In the genomic region with DNA sequence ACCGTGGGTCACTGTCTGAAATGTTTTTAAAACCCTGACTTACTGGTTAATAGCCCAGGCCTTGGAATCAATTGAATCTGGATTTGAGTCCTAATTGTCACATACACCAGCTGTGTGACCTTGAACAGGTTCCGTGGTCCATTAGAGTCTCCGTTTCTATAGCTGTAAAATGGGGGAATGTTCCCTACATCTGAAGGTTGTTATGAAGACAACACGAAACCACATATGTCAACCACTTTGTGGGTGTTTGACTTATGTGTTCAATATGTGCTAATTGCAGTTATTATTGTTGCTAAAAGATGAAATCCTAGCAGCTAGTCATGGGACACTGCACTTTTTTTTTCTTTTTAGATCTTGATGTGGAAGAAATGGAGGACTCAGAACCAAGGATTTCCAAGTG, we compare ENCODE assay signal across 10 cellular contexts. TPM values are rescaled to one million over a fixed set of nuclear protein-coding genes. Genes with fewer than 3 reads are reported as not detected.
DNase-seq lines count a peak whose midpoint lies in the region; ATAC-seq, FAIRE-seq and TF ChIP-seq lines count a peak whose summit lies in the region.
"Had no signal": no experiment of that assay in that cellular context is flagged by ENCODE, and none has a peak within 500 bp of the region (broad histone marks: within the 10 kb centered on the region; RNA-seq: fewer than 3 reads in every experiment).

No MANE protein-coding gene starts in this region.

- H3K9me3 ChIP-seq in ascending aorta (no peaks in the 10 kb centered on the region), thoracic aorta (no peaks in the 10 kb centered on the region)

- H3K36me3 Mint-ChIP-seq in activated CD4-positive, alpha-beta T cell treated with anti-CD3 and anti-CD28 coated beads, Interleukin-2, amount 10 ng/mL, durations not matched to agents 7 days and 5 days (ENCODE audit: low read depth): peaks cover 37% of the 10 kb centered on the region
- peaks cover 22% of the 10 kb centered on the region for H3K36me3 Mint-ChIP-seq in memory B cell

- intact Hi-C loops in ascending aorta (cut with DNase I): loop anchor here (2.0 to 5.0 kb wide), 2 partner anchors 35 to 49 kb away; a partner anchor contains a TSS

- H3K27me3 Mint-ChIP-seq in activated CD4-positive, alpha-beta T cell treated with anti-CD3 and anti-CD28 coated beads, Interleukin-2, amount 10 ng/mL, durations not matched to agents 7 days and 5 days: no peaks in the 10 kb centered on the region
- H3K27me3 Mint-ChIP-seq in memory B cell: no peaks in the 10 kb centered on the region

- H3K4me3 ChIP-seq in ascending aorta (peak overlapping the region; percentile 85 to 88), thoracic aorta (peak overlapping the region; percentile 88)

- FAIRE-seq in RCC 7860 (lab: Jason Lieb, UNC): no peak

- no peak for TF ChIP-seq CTCF in ascending aorta (IDR thresholded peaks at IDR 0.05)
- no peak for TF ChIP-seq CTCF in thoracic aorta (IDR thresholded peaks at IDR 0.05)

- POLR2A ChIA-PET in activated CD4-positive, alpha-beta T cell treated with anti-CD3 and anti-CD28 coated beads, Interleukin-2, amount 10 ng/mL, durations not matched to agents 7 days and 5 days (lab: Charles Lee): interaction anchor here (1.7 kb wide), 1 partner anchor 9 kb away, joined by 6 read pairs; no protein-coding TSS in a partner anchor

- H3K4me1 ChIP-seq in ascending aorta (peaks cover 2 to 55% of the 10 kb centered on the region in 2 donors), thoracic aorta (ENCODE audit: control insufficient read depth in 1 of 2, low read depth in 2 of 2) (peaks cover 50 to 77% of the 10 kb centered on the region in 2 donors)

- no peak overlapping the region for H3K27ac Mint-ChIP-seq in activated CD4-positive, alpha-beta T cell treated with anti-CD3 and anti-CD28 coated beads, Interleukin-2, amount 10 ng/mL, durations not matched to agents 7 days and 5 days
- H3K27ac Mint-ChIP-seq in memory B cell: peak overlapping the region; percentile 80

- ATAC-seq in memory B cell (ENCODE audit: low read depth) (no peak), thoracic aorta (ENCODE audit: insufficient number of reproducible peaks, low FRiP score, low read depth) (no peak), GM19455 (IDR thresholded peaks at IDR 0.05; ENCODE audit: unreplicated experiment) (no peak)

- H3K36me3 ChIP-seq in ascending aorta: peaks cover 5 to 33% of the 10 kb centered on the region in 2 donors
- H3K36me3 ChIP-seq in thoracic aorta: peaks cover 22% of the 10 kb centered on the region

- CTCF ChIA-PET in activated CD4-positive, alpha-beta T cell treated with anti-CD3 and anti-CD28 coated beads, Interleukin-2, amount 10 ng/mL, durations not matched to agents 7 days and 5 days (lab: Charles Lee): interaction anchor here (1.0 to 1.3 kb wide), 5 partner anchors 15 to 92 kb away, joined by 3 to 6 read pairs (median 4); a partner anchor contains a TSS

- peaks cover 34% of the 10 kb centered on the region for H3K4me1 Mint-ChIP-seq in activated CD4-positive, alpha-beta T cell treated with anti-CD3 and anti-CD28 coated beads, Interleukin-2, amount 10 ng/mL, durations not matched to agents 7 days and 5 days
- peaks cover 36% of the 10 kb centered on the region for H3K4me1 Mint-ChIP-seq in memory B cell

- no peaks in the 10 kb centered on the region for H3K9me3 Mint-ChIP-seq in activated CD4-positive, alpha-beta T cell treated with anti-CD3 and anti-CD28 coated beads, Interleukin-2, amount 10 ng/mL, durations not matched to agents 7 days and 5 days
- no peaks in the 10 kb centered on the region for H3K9me3 Mint-ChIP-seq in memory B cell

- H3K27me3 ChIP-seq in ascending aorta (no peaks in the 10 kb centered on the region), thoracic aorta (replicated peaks; ENCODE audit: insufficient read depth) (no peaks in the 10 kb centered on the region)

- peak overlapping the region; percentile 45 for H3K4me3 Mint-ChIP-seq in activated CD4-positive, alpha-beta T cell treated with anti-CD3 and anti-CD28 coated beads, Interleukin-2, amount 10 ng/mL, durations not matched to agents 7 days and 5 days
- peak overlapping the region; percentile 60 for H3K4me3 Mint-ChIP-seq in memory B cell

- DNase-seq in activated CD4-positive, alpha-beta T cell treated with anti-CD3 and anti-CD28 coated beads, Interleukin-2, amount 10 ng/mL, durations not matched to agents 7 days and 5 days: no peak
- no peak for DNase-seq in activated CD4-positive, alpha-beta T cell treated with anti-CD3 and anti-CD28 coated beads, Interleukin-2, amount 50 U/mL, for 48 hours
- DNase-seq in ascending aorta (ENCODE audit: low spot score in 2 of 2): no peak
- DNase-seq in memory B cell (ENCODE audit: low spot score in 2 of 2): no peak
- no peak for DNase-seq in thoracic aorta (ENCODE audit: low spot score)
- no peak for DNase-seq in amniotic stem cell (lab: John Stamatoyannopoulos, UW)
- no peak for DNase-seq in RCC 7860 (ENCODE audit: low spot score)
- DNase-seq: ACHN, glutamatergic neuron had no signal

- H3K27ac ChIP-seq in ascending aorta (peak overlapping the region; percentile 89 to 99), thoracic aorta (peak overlapping the region; percentile 90 to 99)

RNA-seq across cellular contexts. Expression of a gene that starts 35.3 kb away (rescaled TPM):
- 10 to 100 TPM; 20.0 to 26.1 TPM for total RNA-seq in activated CD4-positive, alpha-beta T cell treated with anti-CD3 and anti-CD28 coated beads, Interleukin-2, amount 10 ng/mL, durations not matched to agents 7 days and 5 days
- total RNA-seq in ascending aorta: 101 TPM
- 100 to 1,000 TPM; 169 to 215 TPM for total RNA-seq in thoracic aorta
